Comparison of ENCODE assay signal across 14 cellular contexts in genomic region chr9:131620764-131621520, GRCh38.
DNase-seq lines count a peak whose midpoint lies in the region; ATAC-seq and TF ChIP-seq lines count a peak whose summit lies in the region.
"Had no signal": no experiment of that assay in that cellular context is flagged by ENCODE, and none has a peak within 500 bp of the region (broad histone marks: within the 10 kb centered on the region; RNA-seq: fewer than 3 reads in every experiment).

No MANE protein-coding gene starts in this region.

- DNase-seq in CD1c-positive myeloid dendritic cell (ENCODE audit: extremely low spot score) (peak; percentile 55), natural killer cell (no peak), DMS153 (lab: John Stamatoyannopoulos, UW) (no peak), DMS53 (lab: John Stamatoyannopoulos, UW) (no peak)
- DNase-seq in activated CD8-positive, alpha-beta T cell treated with anti-CD3 and anti-CD28 coated beads for 36 hours, result no peak
- no peak for DNase-seq in stimulated activated CD4-positive, alpha-beta T cell treated with anti-CD3 and anti-CD28 coated beads, Interleukin-2, amount 100 ng/mL, for 24 hours
- DNase-seq: activated T-cell treated with anti-CD3 and anti-CD28 coated beads, Interleukin-2, amount 50 U/mL, for 48 hours; GF-D8; NCI-H1417 treated with DMSO at 0.1 percent for 48 hours; NCI-H510A; stimulated activated CD4-positive, alpha-beta T cell treated with anti-CD3 and anti-CD28 coated beads, Interleukin-1b, Interleukin-23, amount 100 ng/mL, for 48 hours had no signal

- CTCF ChIA-PET in activated CD8-positive, alpha-beta T cell treated with anti-CD3 and anti-CD28 coated beads for 36 hours (lab: Charles Lee), result interaction anchor here (1.3 to 2.0 kb wide), 2 partner anchors 120 to 124 kb away, joined by 3 to 9 read pairs; partner anchors contain the start of gene RAPGEF1

- no peaks in the 10 kb centered on the region for H3K9me3 Mint-ChIP-seq in activated CD8-positive, alpha-beta T cell treated with anti-CD3 and anti-CD28 coated beads for 36 hours
- H3K9me3 Mint-ChIP-seq in natural killer cell, result no peaks in the 10 kb centered on the region
- H3K9me3 Mint-ChIP-seq: CD8-positive, alpha-beta T cell had no signal

- intact Hi-C loops in activated CD8-positive, alpha-beta T cell treated with anti-CD3 and anti-CD28 coated beads for 36 hours (cut with micrococcal nuclease), result no loop called here
- intact Hi-C loops in natural killer cell (cut with micrococcal nuclease), result no loop called here

- peaks cover 63% of the 10 kb centered on the region for H3K36me3 Mint-ChIP-seq in activated CD8-positive, alpha-beta T cell treated with anti-CD3 and anti-CD28 coated beads for 36 hours (ENCODE audit: low read depth)
- H3K36me3 Mint-ChIP-seq in natural killer cell, result no peaks in the 10 kb centered on the region

- peaks cover 2% of the 10 kb centered on the region for H3K4me1 Mint-ChIP-seq in activated CD8-positive, alpha-beta T cell treated with anti-CD3 and anti-CD28 coated beads for 36 hours (ENCODE audit: low read depth)
- peaks cover 30 to 45% of the 10 kb centered on the region in 2 donors for H3K4me1 Mint-ChIP-seq in natural killer cell

- no peak overlapping the region for H3K4me3 Mint-ChIP-seq in activated CD8-positive, alpha-beta T cell treated with anti-CD3 and anti-CD28 coated beads for 36 hours
- peak overlapping the region; percentile 67 for H3K4me3 Mint-ChIP-seq in natural killer cell
- H3K4me3 Mint-ChIP-seq: CD8-positive, alpha-beta T cell had no signal

- peak overlapping the region; percentile 56 for H3K27ac Mint-ChIP-seq in activated CD8-positive, alpha-beta T cell treated with anti-CD3 and anti-CD28 coated beads for 36 hours
- H3K27ac Mint-ChIP-seq in natural killer cell, result peak overlapping the region; percentile 90 to 92

- ATAC-seq in GM21717 (IDR thresholded peaks at IDR 0.05; ENCODE audit: unreplicated experiment), result peak; percentile 11
- ATAC-seq in activated CD8-positive, alpha-beta T cell treated with anti-CD3 and anti-CD28 coated beads for 36 hours, result no peak
- ATAC-seq in natural killer cell, result no peak
- ATAC-seq in GM19395 (IDR thresholded peaks at IDR 0.05; ENCODE audit: unreplicated experiment), result no peak

- POLR2A ChIA-PET in activated CD8-positive, alpha-beta T cell treated with anti-CD3 and anti-CD28 coated beads for 36 hours (lab: Charles Lee), result no interaction called here

- no peak for TF ChIP-seq CTCF in activated CD8-positive, alpha-beta T cell treated with anti-CD3 and anti-CD28 coated beads for 36 hours (IDR thresholded peaks at IDR 0.05)
- no peak for TF ChIP-seq CTCF in natural killer cell (IDR thresholded peaks at IDR 0.05)

- no peaks in the 10 kb centered on the region for H3K27me3 Mint-ChIP-seq in activated CD8-positive, alpha-beta T cell treated with anti-CD3 and anti-CD28 coated beads for 36 hours
- no peaks in the 10 kb centered on the region for H3K27me3 Mint-ChIP-seq in natural killer cell (ENCODE audit: low read depth in 2 of 2)
